ENCODE assay signal across 20 cellular contexts in the genomic region with DNA sequence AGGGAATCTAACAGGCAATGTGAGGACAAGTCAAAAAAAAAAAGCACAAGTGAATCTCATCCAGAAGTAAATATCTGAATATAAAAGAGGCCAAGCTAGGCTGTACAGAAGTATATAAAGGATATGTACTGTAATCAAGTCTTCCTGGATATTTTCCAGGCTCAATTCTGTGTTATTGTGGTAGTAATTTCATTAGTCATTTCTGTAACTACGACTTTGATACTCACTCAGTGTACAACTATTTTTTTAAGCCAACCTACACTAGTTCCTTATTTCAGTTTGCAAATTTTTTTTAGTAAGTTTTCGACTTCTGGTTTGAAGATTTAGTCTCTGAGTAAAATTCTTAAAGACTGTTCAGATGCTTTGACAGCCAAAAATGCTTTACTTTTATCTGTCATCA.
A peak's percentile ranks its signal among the peaks of the same experiment; 100 is the strongest.
DNase-seq lines count a peak whose midpoint lies in the region; ATAC-seq, FAIRE-seq and TF ChIP-seq lines count a peak whose summit lies in the region.
"Had no signal": no experiment of that assay in that cellular context is flagged by ENCODE, and none has a peak within 500 bp of the region (broad histone marks: within the 10 kb centered on the region; RNA-seq: fewer than 3 reads in every experiment).

No MANE protein-coding gene starts in this region.

- H3K4me3 Mint-ChIP-seq in astrocyte (ENCODE audit: unreplicated experiment), result no peak overlapping the region
- H3K4me3 Mint-ChIP-seq: activated CD4-positive, alpha-beta T cell treated with anti-CD3 and anti-CD28 coated beads, Interleukin-2, amount 10 ng/mL, durations not matched to agents 7 days and 5 days; activated naive CD4-positive, alpha-beta T cell treated with anti-CD3 and anti-CD28 coated beads, Interleukin-2, amount 10 ng/mL, durations not matched to agents 7 days and 5 days; CD8-positive, alpha-beta memory T cell had no signal

- H3K36me3 Mint-ChIP-seq in astrocyte (ENCODE audit: low read depth, unreplicated experiment), result no peaks in the 10 kb centered on the region
- H3K36me3 Mint-ChIP-seq: activated naive CD4-positive, alpha-beta T cell treated with anti-CD3 and anti-CD28 coated beads, Interleukin-2, amount 10 ng/mL, durations not matched to agents 7 days and 5 days; CD8-positive, alpha-beta memory T cell had no signal

- DNase-seq in AG08395 (ENCODE audit: low spot score) (peak; percentile 4), HCEC 1CT (peak; percentile 22), astrocyte (ENCODE audit: low read depth) (peak; percentile 66), foreskin fibroblast (peak; percentile 8 to 48), Right ventricle myocardium superior (no peak), DMS 273 treated with DMSO at 0.1 percent for 48 hours (lab: John Stamatoyannopoulos, UW) (no peak), COLO829 (ENCODE audit: low spot score) (no peak)
- DNase-seq: ACHN; activated CD4-positive, alpha-beta T cell treated with anti-CD3 and anti-CD28 coated beads, Interleukin-2, amount 10 ng/mL, durations not matched to agents 7 days and 5 days; activated naive CD4-positive, alpha-beta T cell treated with anti-CD3 and anti-CD28 coated beads, Interleukin-2, amount 10 ng/mL, durations not matched to agents 7 days and 5 days; CD8-positive, alpha-beta memory T cell; DND-41; NCI-H2029 treated with DMSO at 0.1 percent for 48 hours; NCI-H510A; stimulated activated naive CD4-positive, alpha-beta T cell; trophoblast cell had no signal

- H2AFZ ChIP-seq in astrocyte (ENCODE audit: low read depth, low read length), result no peak overlapping the region

- H3K27ac ChIP-seq in astrocyte (ENCODE audit: low read depth, low read length), result no peak overlapping the region
- H3K27ac ChIP-seq: neutrophil had no signal

- TF ChIP-seq CTCF in astrocyte (IDR thresholded peaks at IDR 0.05; ENCODE audit: insufficient read depth, low read depth, low read length) (no peak), foreskin fibroblast (IDR thresholded peaks at IDR 0.05; ENCODE audit: low read depth, low read length) (no peak)

- H3K27ac Mint-ChIP-seq in astrocyte (ENCODE audit: unreplicated experiment), result no peak overlapping the region
- H3K27ac Mint-ChIP-seq: activated CD4-positive, alpha-beta T cell treated with anti-CD3 and anti-CD28 coated beads, Interleukin-2, amount 10 ng/mL, durations not matched to agents 7 days and 5 days; activated naive CD4-positive, alpha-beta T cell treated with anti-CD3 and anti-CD28 coated beads, Interleukin-2, amount 10 ng/mL, durations not matched to agents 7 days and 5 days; CD8-positive, alpha-beta memory T cell had no signal

- H3K4me1 ChIP-seq in astrocyte (ENCODE audit: insufficient read depth, low read length), result peaks cover 3% of the 10 kb centered on the region

- no peak overlapping the region for H3K4me2 ChIP-seq in astrocyte (ENCODE audit: low read length)

- H3K79me2 ChIP-seq in astrocyte (ENCODE audit: insufficient read depth, low read length), result no peaks in the 10 kb centered on the region

- ATAC-seq in Right ventricle myocardium superior (ENCODE audit: poor library complexity), result no peak
- ATAC-seq in GM18498 (IDR thresholded peaks at IDR 0.05; ENCODE audit: unreplicated experiment), result no peak
- ATAC-seq: left lobe of liver had no signal

- no peaks in the 10 kb centered on the region for H4K20me1 ChIP-seq in astrocyte (ENCODE audit: insufficient read depth, low read length)

- H3K36me3 ChIP-seq in astrocyte (ENCODE audit: insufficient read depth, low read length), result no peaks in the 10 kb centered on the region
- H3K36me3 ChIP-seq: neutrophil had no signal

- intact Hi-C loops in Right ventricle myocardium superior (cut with DNase I), result loop anchor here (10.0 kb wide), 1 partner anchor 316 kb away; no protein-coding TSS in a partner anchor

- peaks cover 8% of the 10 kb centered on the region for H3K4me1 Mint-ChIP-seq in astrocyte (ENCODE audit: low read depth, unreplicated experiment)

- H3K4me3 ChIP-seq in astrocyte (ENCODE audit: insufficient read depth, low read depth, low read length) (no peak overlapping the region), foreskin fibroblast (ENCODE audit: low read depth in 1 of 2, low read length in 2 of 2) (no peak overlapping the region)

- H3K27me3 Mint-ChIP-seq in astrocyte (ENCODE audit: low read depth, unreplicated experiment), result no peaks in the 10 kb centered on the region
- H3K27me3 Mint-ChIP-seq: activated CD4-positive, alpha-beta T cell treated with anti-CD3 and anti-CD28 coated beads, Interleukin-2, amount 10 ng/mL, durations not matched to agents 7 days and 5 days; activated naive CD4-positive, alpha-beta T cell treated with anti-CD3 and anti-CD28 coated beads, Interleukin-2, amount 10 ng/mL, durations not matched to agents 7 days and 5 days had no signal

- no peaks in the 10 kb centered on the region for H3K27me3 ChIP-seq in astrocyte (ENCODE audit: insufficient read depth, low read length)
- H3K27me3 ChIP-seq: neutrophil had no signal

- peak; percentile 75 for FAIRE-seq in astrocyte (lab: Jason Lieb, UNC)
- FAIRE-seq: colon had no signal

- H3K9ac ChIP-seq in astrocyte (ENCODE audit: low read length), result no peak overlapping the region

- H3K9me3 ChIP-seq in astrocyte (ENCODE audit: insufficient read depth, low read depth, low read length), result no peaks in the 10 kb centered on the region
- H3K9me3 ChIP-seq: neutrophil had no signal

- H3K9me3 Mint-ChIP-seq in astrocyte (ENCODE audit: unreplicated experiment), result no peaks in the 10 kb centered on the region
- H3K9me3 Mint-ChIP-seq: activated CD4-positive, alpha-beta T cell treated with anti-CD3 and anti-CD28 coated beads, Interleukin-2, amount 10 ng/mL, durations not matched to agents 7 days and 5 days; CD8-positive, alpha-beta memory T cell had no signal

Comparison
In these comparisons a context has a peak if more than half of its experiments do, and no peak if none do; other contexts are left out.
1. DNase-seq: peak in AG08395 (single experiment), HCEC 1CT (single experiment), astrocyte (single experiment) and foreskin fibroblast (2 of 2); none in Right ventricle myocardium superior (single experiment), DMS 273 treated with DMSO at 0.1 percent for 48 hours (single experiment) and COLO829 (single experiment).